Comparison of ENCODE assay signal across 13 cellular contexts in the genomic region with DNA sequence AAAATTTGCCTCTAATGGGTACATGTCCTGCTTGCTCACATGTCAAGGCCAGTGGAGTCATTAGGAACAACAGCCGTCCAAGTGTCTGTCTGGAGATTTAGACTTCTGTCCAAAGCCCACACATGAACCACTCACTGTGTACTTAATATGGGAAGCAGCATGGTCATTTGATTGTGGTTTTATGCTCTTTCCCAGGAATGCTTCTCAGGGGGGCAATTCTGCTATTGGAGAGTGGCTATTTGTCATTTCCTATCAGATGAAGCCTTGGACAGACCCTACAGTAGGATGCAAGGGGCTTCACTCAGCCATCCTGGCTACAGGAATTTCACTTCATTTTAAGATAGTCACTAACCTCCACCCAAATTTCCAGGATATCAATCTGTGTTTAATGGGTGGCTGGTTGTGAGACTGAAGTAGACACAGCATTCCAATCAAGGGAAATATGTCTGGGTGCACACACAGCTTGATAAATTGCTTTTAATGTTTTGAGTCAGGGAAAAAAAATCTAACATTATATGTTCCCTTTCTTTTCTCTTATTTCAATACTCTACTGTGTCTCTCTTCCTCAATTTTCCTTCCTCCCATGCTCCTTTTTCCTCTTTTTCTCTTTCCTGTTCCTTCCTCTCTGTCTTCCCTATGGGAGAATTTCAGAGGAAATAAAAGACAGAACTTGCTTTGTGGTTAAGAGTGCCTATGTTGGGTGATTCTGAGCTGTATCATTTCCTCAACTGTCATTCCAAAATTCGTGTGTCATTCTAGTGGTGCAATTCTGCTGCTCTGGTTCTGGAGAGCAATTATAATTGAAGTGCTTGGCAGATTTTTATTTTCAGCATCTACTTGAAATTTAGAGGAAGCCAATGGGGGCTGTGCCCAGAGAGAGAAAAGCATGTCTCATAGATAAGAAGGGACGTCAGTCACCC.
DNase-seq lines count a peak whose midpoint lies in the region; ATAC-seq and TF ChIP-seq lines count a peak whose summit lies in the region.
"Had no signal": no experiment of that assay in that cellular context is flagged by ENCODE, and none has a peak within 500 bp of the region (broad histone marks: within the 10 kb centered on the region; RNA-seq: fewer than 3 reads in every experiment).

No MANE protein-coding gene starts in this region.

- H3K56ac ChIP-seq in IMR-90 (ENCODE audit: extremely low read depth, insufficient read depth, low read length): peak overlapping the region; percentile 51

- peak; percentile 70 for ATAC-seq in IMR-90 (ENCODE audit: low read depth)
- no peak for ATAC-seq in HG03280 (IDR thresholded peaks at IDR 0.05; ENCODE audit: unreplicated experiment)
- ATAC-seq in GM19328 (IDR thresholded peaks at IDR 0.05; ENCODE audit: unreplicated experiment): no peak
- no peak for ATAC-seq in GM19351 (IDR thresholded peaks at IDR 0.05; ENCODE audit: unreplicated experiment)
- ATAC-seq in GM19035 (IDR thresholded peaks at IDR 0.05; ENCODE audit: unreplicated experiment): no peak

- H2BK20ac ChIP-seq in IMR-90 (ENCODE audit: low read depth, low read length): peak overlapping the region; percentile 91

- intact Hi-C loops in IMR-90 (cut with micrococcal nuclease): no loop called here

- BruUV-seq in IMR-90 (replicated peaks; lab: Mats Ljungman, UMichigan): no TSS peak

- H3K9ac ChIP-seq in IMR-90 (ENCODE audit: low read depth, low read length): no peak overlapping the region

- TF ChIP-seq CTCF in AG10803 (conservative IDR thresholded peaks at IDR 0.05; ENCODE audit: low read length) (no peak), IMR-90 (conservative IDR thresholded peaks at IDR 0.05; ENCODE audit: low read depth, low read length) (no peak), astrocyte of the spinal cord (IDR thresholded peaks at IDR 0.05; ENCODE audit: low read depth, low read length) (no peak)

- no peaks in the 10 kb centered on the region for H4K20me1 ChIP-seq in IMR-90 (ENCODE audit: insufficient read depth, low read length)

- DNase-seq in AG10803 (ENCODE audit: low read depth) (peak; percentile 85), IMR-90 (peak; percentile 83), astrocyte of the spinal cord (ENCODE audit: low read depth, low spot score) (peak; percentile 83), iris pigment epithelial cell (ENCODE audit: low read depth) (peak; percentile 88)
- DNase-seq: GF-D8; immature natural killer cell; NCI-H146; stimulated activated CD4-positive, alpha-beta T cell treated with anti-CD3 and anti-CD28 coated beads, Interleukin-12 subunit alpha, Interleukin-12 subunit beta, amount 100 ng/mL, for 4 hours; uterus had no signal

- no peak for TF ChIP-seq POLR2A in IMR-90 (IDR thresholded peaks at IDR 0.05; ENCODE audit: low read depth, low read length)

- CTCF ChIA-PET in IMR-90 (lab: Yijun Ruan, JAX): interaction anchor here (0.6 kb wide), 1 partner anchor 825 kb away, joined by 3 read pairs; no protein-coding TSS in a partner anchor

- H3K79me1 ChIP-seq in IMR-90 (ENCODE audit: low read depth in 1 of 2, low read length in 2 of 2): no peaks in the 10 kb centered on the region

- H3K9me1 ChIP-seq in IMR-90 (ENCODE audit: insufficient read depth, low read length): no peaks in the 10 kb centered on the region

- H3K27me3 ChIP-seq in IMR-90 (ENCODE audit: control insufficient read depth, insufficient read depth, low read length): no peaks in the 10 kb centered on the region
- H3K27me3 ChIP-seq: uterus had no signal

- H4K5ac ChIP-seq in IMR-90 (ENCODE audit: low read depth, low read length): peak overlapping the region; percentile 33; the same call in 1 of the 2 replicates

- peak overlapping the region; percentile 5 to 53; a peak in 3 of 4 replicates for H4K8ac ChIP-seq in IMR-90 (ENCODE audit: low read depth in 2 of 2, low read length in 2 of 2)

- H3K4me1 ChIP-seq in IMR-90 (ENCODE audit: control insufficient read depth, insufficient read depth, low read length): peaks cover 7% of the 10 kb centered on the region

- H2AK5ac ChIP-seq in IMR-90 (ENCODE audit: low read depth, low read length): peak overlapping the region; percentile 65

- POLR2A ChIA-PET in IMR-90 (lab: Charles Lee; ENCODE audit: unreplicated experiment): no interaction called here

- WGBS in IMR-90 (ENCODE audit: extremely low coverage in 2 of 2, insufficient read length in 1 of 2), 2 experiments: no CpG with 5 or more reads among the region's 3 CpGs

- peak overlapping the region; percentile 58 for H3K14ac ChIP-seq in IMR-90 (replicated peaks; ENCODE audit: low read depth, low read length)

- peak overlapping the region; percentile 82 for H3K4ac ChIP-seq in IMR-90 (ENCODE audit: low read depth, low read length)

- H2AFZ ChIP-seq in IMR-90 (replicated peaks; ENCODE audit: low read length, poor library complexity): no peak overlapping the region

- H2BK15ac ChIP-seq in IMR-90 (ENCODE audit: low read depth, low read length): peak overlapping the region; percentile 60; the same call in 1 of the 3 replicates

- H3K9me3 ChIP-seq in IMR-90 (ENCODE audit: control insufficient read depth, insufficient read depth, low read length): no peaks in the 10 kb centered on the region
- H3K9me3 ChIP-seq: uterus had no signal

- H3K18ac ChIP-seq in IMR-90 (ENCODE audit: low read depth, low read length): peak overlapping the region; percentile 78; the same call in 1 of the 2 replicates

- dilution Hi-C loops in IMR-90 (cut with HindIII; ENCODE audit: low sequenced_read_pairs, unreplicated experiment): no loop called here

- H3K27ac ChIP-seq in IMR-90 (ENCODE audit: insufficient read depth, low read length): no peak overlapping the region
- H3K27ac ChIP-seq: uterus had no signal

- in situ Hi-C loops in IMR-90 (cut with MboI; ENCODE audit: low sequenced_read_pairs): no loop called here
- in situ Hi-C loops in astrocyte of the spinal cord (cut with HindIII; ENCODE audit: low sequenced_read_pairs): no loop called here

- H3K4me2 ChIP-seq in IMR-90 (ENCODE audit: low read depth, low read length): peak overlapping the region; percentile 61; the same call in 1 of the 2 replicates

- peak overlapping the region; percentile 80 for H2BK120ac ChIP-seq in IMR-90 (ENCODE audit: low read depth, low read length)

- H3K36me3 ChIP-seq in IMR-90 (ENCODE audit: control insufficient read depth, insufficient read depth, low read length): no peaks in the 10 kb centered on the region
- H3K36me3 ChIP-seq: uterus had no signal

- no peak overlapping the region for H3K4me3 ChIP-seq in AG10803 (ENCODE audit: low read length)
- H3K4me3 ChIP-seq in IMR-90 (ENCODE audit: insufficient read depth, low read depth, low read length): no peak overlapping the region
- no peak overlapping the region for H3K4me3 ChIP-seq in astrocyte of the spinal cord (ENCODE audit: low read depth, low read length)
- H3K4me3 ChIP-seq: uterus had no signal

- H2AK9ac ChIP-seq in IMR-90 (replicated peaks; ENCODE audit: low read depth, low read length, poor library complexity): no peak overlapping the region

- H3K23ac ChIP-seq in IMR-90 (ENCODE audit: low read depth, low read length): peak overlapping the region; percentile 36; the same call in 1 of the 2 replicates

- TF ChIP-seq RAD21 in IMR-90 (IDR thresholded peaks at IDR 0.05; ENCODE audit: low read length): no peak

- H2BK5ac ChIP-seq in IMR-90 (ENCODE audit: low read depth, low read length, poor library complexity, severe bottlenecking): peak overlapping the region; percentile 75

- H4K91ac ChIP-seq in IMR-90 (ENCODE audit: insufficient read depth, low read depth, low read length): peak overlapping the region; percentile 41; the same call in 1 of the 2 replicates

TF ChIP-seq in IMR-90, 13 proteins besides CTCF, POLR2A, EP300 and RAD21:
- TF ChIP-seq NFE2L2 (IDR thresholded peaks at IDR 0.05; ENCODE audit: low read depth, low read length): 0 out of 2 replicates have a peak, but pooled peaks have one; percentile 28
- TF ChIP-seq BHLHE40 (IDR thresholded peaks at IDR 0.05; ENCODE audit: low read depth, low read length): 0 out of 2 replicates have a peak, but pooled peaks have one; percentile 7
- TF ChIP-seq RFX5 (IDR thresholded peaks at IDR 0.05; ENCODE audit: low read depth, low read length): no peak
- TF ChIP-seq, protein P1, sequence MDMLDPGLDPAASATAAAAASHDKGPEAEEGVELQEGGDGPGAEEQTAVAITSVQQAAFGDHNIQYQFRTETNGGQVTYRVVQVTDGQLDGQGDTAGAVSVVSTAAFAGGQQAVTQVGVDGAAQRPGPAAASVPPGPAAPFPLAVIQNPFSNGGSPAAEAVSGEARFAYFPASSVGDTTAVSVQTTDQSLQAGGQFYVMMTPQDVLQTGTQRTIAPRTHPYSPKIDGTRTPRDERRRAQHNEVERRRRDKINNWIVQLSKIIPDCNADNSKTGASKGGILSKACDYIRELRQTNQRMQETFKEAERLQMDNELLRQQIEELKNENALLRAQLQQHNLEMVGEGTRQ (IDR thresholded peaks at IDR 0.05; ENCODE audit: low read depth, low read length): no peak
- TF ChIP-seq MAZ (IDR thresholded peaks at IDR 0.05; ENCODE audit: borderline replicate concordance, low read depth, low read length): no peak
- TF ChIP-seq MAFK (IDR thresholded peaks at IDR 0.05; ENCODE audit: low read depth, low read length): 0 out of 2 replicates have a peak, but pooled peaks have one; percentile 37
- TF ChIP-seq CHD1 (IDR thresholded peaks at IDR 0.05; ENCODE audit: low read depth, low read length): no peak
- TF ChIP-seq RCOR1 (IDR thresholded peaks at IDR 0.05; ENCODE audit: insufficient replicate concordance, low read length): no peak
- no peak for TF ChIP-seq MXI1 (IDR thresholded peaks at IDR 0.05; ENCODE audit: borderline replicate concordance, low read depth, low read length)
- TF ChIP-seq, protein P2, sequence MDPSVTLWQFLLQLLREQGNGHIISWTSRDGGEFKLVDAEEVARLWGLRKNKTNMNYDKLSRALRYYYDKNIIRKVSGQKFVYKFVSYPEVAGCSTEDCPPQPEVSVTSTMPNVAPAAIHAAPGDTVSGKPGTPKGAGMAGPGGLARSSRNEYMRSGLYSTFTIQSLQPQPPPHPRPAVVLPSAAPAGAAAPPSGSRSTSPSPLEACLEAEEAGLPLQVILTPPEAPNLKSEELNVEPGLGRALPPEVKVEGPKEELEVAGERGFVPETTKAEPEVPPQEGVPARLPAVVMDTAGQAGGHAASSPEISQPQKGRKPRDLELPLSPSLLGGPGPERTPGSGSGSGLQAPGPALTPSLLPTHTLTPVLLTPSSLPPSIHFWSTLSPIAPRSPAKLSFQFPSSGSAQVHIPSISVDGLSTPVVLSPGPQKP (IDR thresholded peaks at IDR 0.05; ENCODE audit: borderline replicate concordance, low read depth, low read length): no peak
- peak; percentile 44; the same call in 1 of the 2 replicates for TF ChIP-seq FOS (IDR thresholded peaks at IDR 0.05; ENCODE audit: low read depth, low read length)
- peak; percentile 92 for TF ChIP-seq CEBPB (IDR thresholded peaks at IDR 0.05; ENCODE audit: low read depth, low read length)
- no peak for TF ChIP-seq SMC3 (IDR thresholded peaks at IDR 0.05; ENCODE audit: low read depth, low read length)
TF ChIP-seq in IMR-90: peak in this region for 5.
